1 cellular context compared by ENCODE assay signal in genomic region chr2:219111375-219112069, GRCh38.
A peak's percentile ranks its signal among the peaks of the same experiment; 100 is the strongest.
TF ChIP-seq lines count a peak whose summit lies in the region.

No MANE protein-coding gene starts in this region.

TF ChIP-seq in HepG2, 621 proteins besides CTCF, POLR2A, EP300 and RAD21 (continued from another document and continues in another):
- peak; percentile 100 for TF ChIP-seq ZNF646 (CRISPR knock-in tag; IDR thresholded peaks at IDR 0.05)
- peak; percentile 83 for TF ChIP-seq MIER2 (CRISPR knock-in tag; IDR thresholded peaks at IDR 0.05)
- no peak for TF ChIP-seq ZNF20 (CRISPR knock-in tag; IDR thresholded peaks at IDR 0.05)
- TF ChIP-seq ONECUT2 (CRISPR knock-in tag; IDR thresholded peaks at IDR 0.05), result peak; percentile 42; the same call in 1 of the 2 replicates
- TF ChIP-seq AKAP8 (CRISPR knock-in tag; IDR thresholded peaks at IDR 0.05), result no peak
- TF ChIP-seq REPIN1 (CRISPR knock-in tag; IDR thresholded peaks at IDR 0.05; ENCODE audit: borderline replicate concordance, low read depth), result peak; percentile 68
- peak; percentile 79 for TF ChIP-seq ZNF264 (CRISPR knock-in tag; IDR thresholded peaks at IDR 0.05)
- peak; percentile 78 for TF ChIP-seq ZNF780A (CRISPR knock-in tag; IDR thresholded peaks at IDR 0.05)
- 0 out of 2 replicates have a peak, but pooled peaks have one; percentile 54 for TF ChIP-seq ARNT2 (CRISPR knock-in tag; IDR thresholded peaks at IDR 0.05; ENCODE audit: low read depth)
- no peak for TF ChIP-seq TBL1XR1 (IDR thresholded peaks at IDR 0.05; ENCODE audit: borderline replicate concordance, low read length, partially characterized antibody)
- TF ChIP-seq MLLT10 (CRISPR knock-in tag; IDR thresholded peaks at IDR 0.05), result no peak
- TF ChIP-seq MBD4 (IDR thresholded peaks at IDR 0.05; ENCODE audit: borderline replicate concordance, low read length), result 0 out of 2 replicates have a peak, but pooled peaks have one; percentile 67
- no peak for TF ChIP-seq KDM1A (CRISPR knock-in tag; IDR thresholded peaks at IDR 0.05)
- peak; percentile 90 for TF ChIP-seq ARID5B (CRISPR knock-in tag; IDR thresholded peaks at IDR 0.05)
- TF ChIP-seq HOXD1 (CRISPR knock-in tag; IDR thresholded peaks at IDR 0.05), result no peak
- TF ChIP-seq HOXA7 (CRISPR knock-in tag; IDR thresholded peaks at IDR 0.05), result no peak
- peak; percentile 82 for TF ChIP-seq ZNF772 (CRISPR knock-in tag; IDR thresholded peaks at IDR 0.05)
- no peak for TF ChIP-seq ZBTB46 (CRISPR knock-in tag; IDR thresholded peaks at IDR 0.05; ENCODE audit: borderline replicate concordance)
- no peak for TF ChIP-seq HCFC1 (IDR thresholded peaks at IDR 0.05; ENCODE audit: low read depth, low read length)
- TF ChIP-seq FOXA1 (IDR thresholded peaks at IDR 0.05), result peak; percentile 89
- TF ChIP-seq FOXA1 (CRISPR knock-in tag; IDR thresholded peaks at IDR 0.05), result peak; percentile 90
- peak; percentile 76 for TF ChIP-seq JUND (CRISPR knock-in tag; IDR thresholded peaks at IDR 0.05)
- no peak for TF ChIP-seq RBM39 (IDR thresholded peaks at IDR 0.05; ENCODE audit: low read depth, low read length, poor library complexity, severe bottlenecking)
- TF ChIP-seq THAP7 (CRISPR knock-in tag; IDR thresholded peaks at IDR 0.05), result no peak
- TF ChIP-seq ERF (CRISPR knock-in tag; IDR thresholded peaks at IDR 0.05), result peak; percentile 85
- no peak for TF ChIP-seq NFE2L2 (IDR thresholded peaks at IDR 0.05; ENCODE audit: low read length)
- TF ChIP-seq ZBTB37 (CRISPR knock-in tag; IDR thresholded peaks at IDR 0.05), result no peak
- TF ChIP-seq SP1 (IDR thresholded peaks at IDR 0.05), result no peak
- TF ChIP-seq SP1 (CRISPR knock-in tag; IDR thresholded peaks at IDR 0.05), result no peak
- TF ChIP-seq ZKSCAN1 (IDR thresholded peaks at IDR 0.05; ENCODE audit: low read length), result 0 out of 2 replicates have a peak, but pooled peaks have one; percentile 7
- TF ChIP-seq CERS6 (CRISPR knock-in tag; IDR thresholded peaks at IDR 0.05), result no peak
- TF ChIP-seq FOXA3 (CRISPR knock-in tag; IDR thresholded peaks at IDR 0.05), result peak; percentile 97
- TF ChIP-seq BRCA1 (CRISPR knock-in tag; IDR thresholded peaks at IDR 0.05), result no peak; the same call in 1 of the 2 replicates
- no peak; the same call in 1 of the 2 replicates for TF ChIP-seq KDM3A (CRISPR knock-in tag; IDR thresholded peaks at IDR 0.05; ENCODE audit: low read depth)
- no peak for TF ChIP-seq SUZ12 (IDR thresholded peaks at IDR 0.05; ENCODE audit: low read depth, low read length)
- no peak for TF ChIP-seq BATF2 (CRISPR knock-in tag; IDR thresholded peaks at IDR 0.05)
- peak; percentile 88 for TF ChIP-seq MED1 (CRISPR knock-in tag; IDR thresholded peaks at IDR 0.05)
- no peak for TF ChIP-seq ZNF841 (CRISPR knock-in tag; IDR thresholded peaks at IDR 0.05; ENCODE audit: borderline replicate concordance)
- TF ChIP-seq KDM5A (IDR thresholded peaks at IDR 0.05; ENCODE audit: borderline replicate concordance, low read length), result no peak
- TF ChIP-seq HOMEZ (CRISPR knock-in tag; IDR thresholded peaks at IDR 0.05; ENCODE audit: low read depth), result peak; percentile 77; the same call in 1 of the 2 replicates
- no peak for TF ChIP-seq MAF1 (CRISPR knock-in tag; IDR thresholded peaks at IDR 0.05; ENCODE audit: borderline replicate concordance)
- TF ChIP-seq ZNF644 (CRISPR knock-in tag; IDR thresholded peaks at IDR 0.05; ENCODE audit: low read depth), result peak; percentile 98
- no peak for TF ChIP-seq RNF2 (conservative IDR thresholded peaks at IDR 0.05; ENCODE audit: low read depth)
- peak; percentile 89 for TF ChIP-seq SP5 (CRISPR knock-in tag; IDR thresholded peaks at IDR 0.05; ENCODE audit: borderline replicate concordance, low read depth)
- TF ChIP-seq ZNF577 (CRISPR knock-in tag; IDR thresholded peaks at IDR 0.05; ENCODE audit: borderline replicate concordance, low read depth), result no peak
- TF ChIP-seq THRA (CRISPR knock-in tag; IDR thresholded peaks at IDR 0.05; ENCODE audit: borderline replicate concordance), result peak; percentile 45; the same call in 1 of the 2 replicates
- TF ChIP-seq HNRNPLL (IDR thresholded peaks at IDR 0.05; ENCODE audit: low read depth, low read length, poor library complexity, severe bottlenecking), result no peak
- peak; percentile 93; the same call in 1 of the 2 replicates for TF ChIP-seq ZNF350 (CRISPR knock-in tag; IDR thresholded peaks at IDR 0.05; ENCODE audit: borderline replicate concordance, low read depth)
